In the genomic region with DNA sequence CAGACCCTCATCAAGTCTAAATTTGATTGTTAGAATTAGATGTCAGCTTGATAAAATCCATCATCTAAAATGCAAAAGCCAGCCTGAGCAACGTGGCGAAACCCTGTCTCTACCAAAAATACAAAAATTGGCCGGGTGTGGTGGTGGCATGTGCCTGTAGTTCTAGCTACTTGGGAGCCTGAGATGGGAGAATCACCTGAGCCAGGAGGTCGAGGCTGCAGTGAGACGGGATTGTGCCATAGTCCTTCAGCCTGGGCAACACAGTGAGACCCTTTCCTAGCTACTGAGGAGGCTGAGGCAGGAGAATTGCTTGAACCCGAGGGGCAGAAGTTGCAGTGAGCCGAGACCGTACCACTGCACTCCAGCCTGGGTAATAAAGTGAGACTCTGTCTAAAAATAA, we compare ENCODE assay signal across 16 cellular contexts.
"Had no signal": no experiment of that assay in that cellular context is flagged by ENCODE, and none has a peak within 500 bp of the region (broad histone marks: within the 10 kb centered on the region; RNA-seq: fewer than 3 reads in every experiment).

No MANE protein-coding gene starts in this region.

- H3K4me1 ChIP-seq: parathyroid adenoma had no signal

- H3K27ac Mint-ChIP-seq: activated CD4-positive, alpha-beta memory T cell treated with anti-CD3 and anti-CD28 coated beads for 36 hours; activated naive CD4-positive, alpha-beta T cell treated with anti-CD3 and anti-CD28 coated beads, Interleukin-2, amount 10 ng/mL, durations not matched to agents 7 days and 5 days; activated T-cell treated with anti-CD3 and anti-CD28 coated beads, Interleukin-2, amount 50 U/mL, for 24 hours; effector memory CD8-positive, alpha-beta T cell had no signal

- H3K9me3 Mint-ChIP-seq: activated CD4-positive, alpha-beta memory T cell treated with anti-CD3 and anti-CD28 coated beads for 36 hours; activated naive CD4-positive, alpha-beta T cell treated with anti-CD3 and anti-CD28 coated beads, Interleukin-2, amount 10 ng/mL, durations not matched to agents 7 days and 5 days; activated T-cell treated with anti-CD3 and anti-CD28 coated beads, Interleukin-2, amount 50 U/mL, for 24 hours; effector memory CD8-positive, alpha-beta T cell; naive B cell had no signal

- H3K9ac ChIP-seq: parathyroid adenoma had no signal

- H3K36me3 ChIP-seq: ascending aorta, breast epithelium, gastrocnemius medialis, heart left ventricle, thyroid gland had no signal

- H3K27ac ChIP-seq: breast epithelium, gastrocnemius medialis, heart left ventricle, parathyroid adenoma, thyroid gland had no signal

- H3K79me2 ChIP-seq: parathyroid adenoma had no signal

- H3K27me3 Mint-ChIP-seq: activated T-cell treated with anti-CD3 and anti-CD28 coated beads, Interleukin-2, amount 50 U/mL, for 24 hours; naive B cell had no signal

- H3K4me3 Mint-ChIP-seq: activated CD4-positive, alpha-beta memory T cell treated with anti-CD3 and anti-CD28 coated beads for 36 hours; activated naive CD4-positive, alpha-beta T cell treated with anti-CD3 and anti-CD28 coated beads, Interleukin-2, amount 10 ng/mL, durations not matched to agents 7 days and 5 days; activated T-cell treated with anti-CD3 and anti-CD28 coated beads, Interleukin-2, amount 50 U/mL, for 24 hours; effector memory CD8-positive, alpha-beta T cell had no signal

- H3K27me3 ChIP-seq: ascending aorta, breast epithelium, gastrocnemius medialis, heart left ventricle, thyroid gland had no signal

- H3K4me3 ChIP-seq: ascending aorta, breast epithelium, gastrocnemius medialis, heart left ventricle, lung, thyroid gland had no signal

- H3K9me3 ChIP-seq: ascending aorta, breast epithelium, gastrocnemius medialis, heart left ventricle, thyroid gland had no signal

- H2AFZ ChIP-seq: parathyroid adenoma had no signal

- DNase-seq: activated CD4-positive, alpha-beta memory T cell treated with anti-CD3 and anti-CD28 coated beads for 36 hours; activated naive CD4-positive, alpha-beta T cell treated with anti-CD3 and anti-CD28 coated beads, Interleukin-2, amount 10 ng/mL, durations not matched to agents 7 days and 5 days; activated T-cell treated with anti-CD3 and anti-CD28 coated beads, Interleukin-2, amount 50 U/mL, for 24 hours; cerebellar nuclear complex; effector memory CD8-positive, alpha-beta T cell; gastrocnemius medialis; heart left ventricle; left cardiac atrium; naive B cell; stimulated activated CD4-positive, alpha-beta T cell treated with anti-CD3 and anti-CD28 coated beads, Interleukin-1b, Interleukin-23, amount 100 ng/mL, for 48 hours; T1000; thyroid gland had no signal

- ATAC-seq: effector memory CD8-positive, alpha-beta T cell; gastrocnemius medialis; heart left ventricle; left cardiac atrium had no signal
